Comparison of ENCODE assay signal across 9 cellular contexts in the genomic region with DNA sequence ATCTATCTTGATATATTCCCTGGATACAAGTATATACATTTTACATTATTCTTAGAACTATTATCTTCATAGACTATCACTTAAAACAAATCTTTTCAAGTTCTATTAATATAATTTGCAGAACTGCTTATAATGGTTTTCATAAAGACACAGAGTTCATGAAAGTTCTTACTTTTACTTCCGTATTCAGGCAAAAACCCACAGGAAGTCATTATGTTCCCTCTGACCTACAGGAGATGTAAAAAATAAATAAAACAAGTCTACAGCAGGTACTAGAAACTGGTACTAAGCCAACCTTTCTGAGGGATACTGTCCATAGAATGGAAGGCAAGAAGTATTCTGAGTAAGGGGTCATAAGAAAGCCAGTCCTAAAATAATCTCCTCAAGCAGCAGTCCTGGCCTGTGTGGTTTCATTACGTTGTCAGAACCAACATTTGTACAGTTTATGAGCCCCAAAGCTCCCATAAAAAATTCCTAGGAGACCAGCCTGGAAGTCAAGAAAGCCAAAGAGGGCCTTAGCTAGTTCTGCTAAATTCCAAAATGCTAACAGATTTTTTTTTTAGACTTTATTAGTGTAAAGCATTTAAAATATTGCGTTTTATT.
A peak's percentile ranks its signal among the peaks of the same experiment; 100 is the strongest.
DNase-seq lines count a peak whose midpoint lies in the region; ATAC-seq and TF ChIP-seq lines count a peak whose summit lies in the region.
"Had no signal": no experiment of that assay in that cellular context is flagged by ENCODE, and none has a peak within 500 bp of the region (broad histone marks: within the 10 kb centered on the region; RNA-seq: fewer than 3 reads in every experiment).

No MANE protein-coding gene starts in this region.

- H3K4me3 Mint-ChIP-seq in activated naive CD8-positive, alpha-beta T cell treated with anti-CD3 and anti-CD28 coated beads for 36 hours, result no peak overlapping the region

- no peak overlapping the region for H3K4me3 ChIP-seq in AG09309 (ENCODE audit: control insufficient read depth, low read depth, low read length)

- DNase-seq in AG09309 (ENCODE audit: low read depth), result peak; percentile 87
- no peak for DNase-seq in activated naive CD8-positive, alpha-beta T cell treated with anti-CD3 and anti-CD28 coated beads for 36 hours
- DNase-seq in KG1 (lab: John Stamatoyannopoulos, UW), result no peak
- DNase-seq in epidermal melanocyte (ENCODE audit: insufficient read length, low spot score), result no peak
- DNase-seq in NCI-H146 treated with DMSO at 0.1 percent for 48 hours (lab: John Stamatoyannopoulos, UW; ENCODE audit: unreplicated experiment), result no peak
- DNase-seq in stimulated activated CD4-positive, alpha-beta T cell treated with anti-CD3 and anti-CD28 coated beads, Interleukin-1b, Interleukin-23, amount 100 ng/mL, for 48 hours, result no peak
- DNase-seq: left cardiac atrium had no signal

- peaks cover 36% of the 10 kb centered on the region for H3K36me3 Mint-ChIP-seq in activated naive CD8-positive, alpha-beta T cell treated with anti-CD3 and anti-CD28 coated beads for 36 hours

- peak; percentile 92 for ATAC-seq in GM19372 (IDR thresholded peaks at IDR 0.05; ENCODE audit: low read depth, unreplicated experiment)
- peak; percentile 95 for ATAC-seq in HG03378 (IDR thresholded peaks at IDR 0.05; ENCODE audit: unreplicated experiment)

- peaks cover 24% of the 10 kb centered on the region for H3K4me1 Mint-ChIP-seq in activated naive CD8-positive, alpha-beta T cell treated with anti-CD3 and anti-CD28 coated beads for 36 hours

- no peak for TF ChIP-seq CTCF in AG09309 (IDR thresholded peaks at IDR 0.05; ENCODE audit: control insufficient read depth, insufficient read depth, low read depth, low read length, missing control alignments)

- H3K27me3 Mint-ChIP-seq in activated naive CD8-positive, alpha-beta T cell treated with anti-CD3 and anti-CD28 coated beads for 36 hours, result no peaks in the 10 kb centered on the region

- no peaks in the 10 kb centered on the region for H3K9me3 Mint-ChIP-seq in activated naive CD8-positive, alpha-beta T cell treated with anti-CD3 and anti-CD28 coated beads for 36 hours

- H3K27ac Mint-ChIP-seq in activated naive CD8-positive, alpha-beta T cell treated with anti-CD3 and anti-CD28 coated beads for 36 hours, result peak overlapping the region; percentile 49
